25 cellular contexts compared by ENCODE assay signal in genomic region chr7:136566491-136566890, GRCh38.
DNase-seq lines count a peak whose midpoint lies in the region; ATAC-seq and TF ChIP-seq lines count a peak whose summit lies in the region.
"Had no signal": no experiment of that assay in that cellular context is flagged by ENCODE, and none has a peak within 500 bp of the region (broad histone marks: within the 10 kb centered on the region; RNA-seq: fewer than 3 reads in every experiment).

No MANE protein-coding gene starts in this region.

- H3K79me2 ChIP-seq in SK-N-SH (ENCODE audit: insufficient read depth): no peaks in the 10 kb centered on the region

- H4K20me1 ChIP-seq in SK-N-SH (ENCODE audit: insufficient read depth): no peaks in the 10 kb centered on the region
- H4K20me1 ChIP-seq: BLaER1 had no signal

- no peaks in the 10 kb centered on the region for H3K36me3 Mint-ChIP-seq in WTC11
- H3K36me3 Mint-ChIP-seq: CD14-positive monocyte; CD4-positive, alpha-beta memory T cell; CD4-positive, CD25-positive, alpha-beta regulatory T cell; CD8-positive, alpha-beta memory T cell had no signal

- no peak for TF ChIP-seq CTCF in SK-N-SH (IDR thresholded peaks at IDR 0.05)
- TF ChIP-seq CTCF in BE2C (IDR thresholded peaks at IDR 0.05; ENCODE audit: low read depth, low read length): no peak
- TF ChIP-seq CTCF in WTC11 (IDR thresholded peaks at IDR 0.05): no peak

- CTCF ChIA-PET in SK-N-SH (lab: Yijun Ruan, JAX) (interaction anchor here (0.7 to 3.8 kb wide), 4 partner anchors 10 to 161 kb away, joined by 3 to 18 read pairs (median 4); no protein-coding TSS in a partner anchor), WTC11 (lab: Charles Lee) (no interaction called here)

- no peak overlapping the region for H2AFZ ChIP-seq in SK-N-SH (ENCODE audit: low read depth)

- H3K4me2 ChIP-seq in SK-N-SH: no peak overlapping the region
- H3K4me2 ChIP-seq: A549, BLaER1 had no signal

- H3K36me3 ChIP-seq in SK-N-SH (replicated peaks in 1 of 2; ENCODE audit: control insufficient read depth in 1 of 2, insufficient read depth in 2 of 2, low read length in 1 of 2) (no peaks in the 10 kb centered on the region), BE2C (no peaks in the 10 kb centered on the region)
- H3K36me3 ChIP-seq: BLaER1 had no signal

- H3K4me3 ChIP-seq in SK-N-SH (ENCODE audit: low read depth in 2 of 2, low read length in 1 of 2) (no peak overlapping the region), BE2C (ENCODE audit: low read depth, low read length) (no peak overlapping the region)
- H3K4me3 ChIP-seq in Jurkat, Clone E6-1 (ENCODE audit: low read length): no peak overlapping the region
- H3K4me3 ChIP-seq: A549, BLaER1, GM12878 had no signal

- H3K4me3 Mint-ChIP-seq in WTC11: no peak overlapping the region
- H3K4me3 Mint-ChIP-seq: B cell; CD14-positive monocyte; CD4-positive, alpha-beta memory T cell; CD4-positive, CD25-positive, alpha-beta regulatory T cell; CD8-positive, alpha-beta memory T cell had no signal

- POLR2A ChIA-PET in SK-N-SH (lab: Yijun Ruan, JAX) (no interaction called here), WTC11 (lab: Charles Lee) (interaction anchor here (1.1 kb wide), 1 partner anchor 13 kb away, joined by 3 read pairs; no protein-coding TSS in a partner anchor)

- H3K4me1 Mint-ChIP-seq in WTC11: no peaks in the 10 kb centered on the region
- H3K4me1 Mint-ChIP-seq: B cell; CD14-positive monocyte; CD4-positive, alpha-beta memory T cell; CD4-positive, CD25-positive, alpha-beta regulatory T cell; CD8-positive, alpha-beta memory T cell had no signal

- no peak for DNase-seq in SK-N-SH
- peak; percentile 48 for DNase-seq in BE2C
- peak; percentile 54 for DNase-seq in Jurkat, Clone E6-1 (ENCODE audit: low read depth, low spot score)
- peak; percentile 65 for DNase-seq in SK-N-DZ (ENCODE audit: low spot score)
- no peak for DNase-seq in NK-92 (lab: John Stamatoyannopoulos, UW; ENCODE audit: unreplicated experiment)
- no peak for DNase-seq in WTC11 (ENCODE audit: low spot score)
- DNase-seq: AML-193; C1 segment of cervical spinal cord; CD4-positive, alpha-beta memory T cell; CD4-positive, CD25-positive, alpha-beta regulatory T cell; CD8-positive, alpha-beta memory T cell; COR-L47; DMS 273 treated with DMSO at 0.1 percent for 48 hours; DMS153; DMS53; DMS79; GF-D8 had no signal

- no peaks in the 10 kb centered on the region for H3K9me3 Mint-ChIP-seq in WTC11

- H3F3A ChIP-seq in SK-N-SH (replicated peaks; ENCODE audit: insufficient read depth): no peaks in the 10 kb centered on the region

- H3K4me1 ChIP-seq in SK-N-SH (ENCODE audit: control insufficient read depth in 1 of 2, insufficient read depth in 2 of 2, low read depth in 1 of 2, low read length in 1 of 2) (peaks cover 0 to 4% of the 10 kb centered on the region in 2 experiments; a peak in 1 of 4 replicates), BE2C (peaks cover 12% of the 10 kb centered on the region)
- H3K4me1 ChIP-seq: A549, BLaER1 had no signal

- peaks cover 16% of the 10 kb centered on the region; the same call in 1 of the 2 replicates for H3K9me3 ChIP-seq in SK-N-SH
- H3K9me3 ChIP-seq in BE2C: no peaks in the 10 kb centered on the region
- H3K9me3 ChIP-seq: A549, BLaER1 had no signal

- peaks cover 7% of the 10 kb centered on the region; the same call in 1 of the 2 replicates for H3K9me2 ChIP-seq in SK-N-SH

- TF ChIP-seq RAD21 in SK-N-SH (IDR thresholded peaks at IDR 0.05; ENCODE audit: low read length): no peak

- no peak for TF ChIP-seq EP300 in SK-N-SH (IDR thresholded peaks at IDR 0.05; ENCODE audit: borderline replicate concordance in 1 of 2, low read depth in 1 of 2, low read length in 1 of 2)

- H3K27me3 Mint-ChIP-seq in WTC11 (ENCODE audit: low read depth): peaks cover 12% of the 10 kb centered on the region
- H3K27me3 Mint-ChIP-seq: B cell; CD4-positive, alpha-beta memory T cell; CD4-positive, CD25-positive, alpha-beta regulatory T cell; CD8-positive, alpha-beta memory T cell had no signal

- H3K27ac ChIP-seq in SK-N-SH (ENCODE audit: low read depth in 2 of 2, low read length in 1 of 2): no peak overlapping the region
- H3K27ac ChIP-seq: 22Rv1, A549, BLaER1 had no signal

- no peak overlapping the region for H3K27ac Mint-ChIP-seq in WTC11
- H3K27ac Mint-ChIP-seq: B cell; CD14-positive monocyte; CD4-positive, alpha-beta memory T cell; CD4-positive, CD25-positive, alpha-beta regulatory T cell; CD8-positive, alpha-beta memory T cell had no signal

- 0% methylated on average over 2 of the region's 2 CpGs for WGBS in SK-N-SH (ENCODE audit: low lambda C conversion rate)

- H3K27me3 ChIP-seq in SK-N-SH (ENCODE audit: insufficient read depth) (no peaks in the 10 kb centered on the region), BE2C (no peaks in the 10 kb centered on the region)
- H3K27me3 ChIP-seq: BLaER1 had no signal

- no peak overlapping the region for H3K9ac ChIP-seq in SK-N-SH
- H3K9ac ChIP-seq: BLaER1 had no signal

- ATAC-seq in SK-N-SH treated with all-trans-retinoic acid at 6 μM for 48 hours (no peak), HG02588 (IDR thresholded peaks at IDR 0.05; ENCODE audit: unreplicated experiment) (no peak), WTC11 (no peak)
- ATAC-seq: A549, GM12878 had no signal

TF ChIP-seq in SK-N-SH, 30 proteins besides CTCF, POLR2A, EP300 and RAD21:
- TF ChIP-seq FOXM1 (IDR thresholded peaks at IDR 0.05; ENCODE audit: low read depth) (no peak), GATA2 (CRISPR knock-in tag; IDR thresholded peaks at IDR 0.05) (peak; percentile 32; the same call in 1 of the 2 replicates)
TF ChIP-seq in SK-N-SH: peak in this region for 1.

TF ChIP-seq in SK-N-SH treated with all-trans-retinoic acid at 6 μM for 48 hours, 23 proteins besides CTCF, POLR2A, EP300 and RAD21:
- TF ChIP-seq ZNF70 (CRISPR knock-in tag; IDR thresholded peaks at IDR 0.05): no peak
- TF ChIP-seq RARB (CRISPR knock-in tag; IDR thresholded peaks at IDR 0.05): no peak
- no peak for TF ChIP-seq PATZ1 (CRISPR knock-in tag; IDR thresholded peaks at IDR 0.05; ENCODE audit: borderline replicate concordance)
- no peak for TF ChIP-seq ESRRG (CRISPR knock-in tag; IDR thresholded peaks at IDR 0.05)
- no peak for TF ChIP-seq ZNF8 (CRISPR knock-in tag; IDR thresholded peaks at IDR 0.05)
TF ChIP-seq in SK-N-SH treated with all-trans-retinoic acid at 6 μM for 48 hours: peak in this region for 0.

TF ChIP-seq in WTC11, 78 proteins besides CTCF, POLR2A, EP300 and RAD21:
- TF ChIP-seq ZNF671 (CRISPR knock-in tag; IDR thresholded peaks at IDR 0.05) (no peak), CREM (CRISPR knock-in tag; IDR thresholded peaks at IDR 0.05) (no peak), KAT7 (CRISPR knock-in tag; IDR thresholded peaks at IDR 0.05; ENCODE audit: borderline replicate concordance) (no peak), NR2C2 (CRISPR knock-in tag; IDR thresholded peaks at IDR 0.05) (no peak), HMGA2 (CRISPR knock-in tag; IDR thresholded peaks at IDR 0.05) (no peak), FOXJ3 (CRISPR knock-in tag; IDR thresholded peaks at IDR 0.05; ENCODE audit: borderline replicate concordance) (no peak), ELF4 (CRISPR knock-in tag; IDR thresholded peaks at IDR 0.05; ENCODE audit: low read depth) (no peak), ZNF416 (CRISPR knock-in tag; IDR thresholded peaks at IDR 0.05) (no peak), E2F5 (CRISPR knock-in tag; IDR thresholded peaks at IDR 0.05) (no peak), JUN (CRISPR knock-in tag; IDR thresholded peaks at IDR 0.05) (no peak), ATF2 (CRISPR knock-in tag; IDR thresholded peaks at IDR 0.05; ENCODE audit: borderline replicate concordance, low read depth) (no peak), HMGXB4 (CRISPR knock-in tag; IDR thresholded peaks at IDR 0.05) (no peak)

Comparison
In these comparisons a context has a peak if more than half of its experiments do, and no peak if none do; other contexts are left out.
1. DNase-seq: peak in BE2C (single experiment), Jurkat, Clone E6-1 (single experiment) and SK-N-DZ (single experiment); none in SK-N-SH (single experiment), NK-92 (single experiment) and WTC11 (single experiment).